In genomic region chr17:67281053-67281452, GRCh38 we compare ENCODE assay signal across 2 cellular contexts.
TF ChIP-seq lines count a peak whose summit lies in the region.

No MANE protein-coding gene starts in this region.

TF ChIP-seq in liver, 16 proteins besides CTCF, POLR2A, EP300 and RAD21:
- TF ChIP-seq SP1 (IDR thresholded peaks at IDR 0.05) (no peak), ZBTB33 (IDR thresholded peaks at IDR 0.05) (no peak), FOXA2 (IDR thresholded peaks at IDR 0.05) (no peak), REST (IDR thresholded peaks at IDR 0.05) (no peak), EGR1 (IDR thresholded peaks at IDR 0.05; ENCODE audit: low read depth in 2 of 2) (no peak), MAX (IDR thresholded peaks at IDR 0.05) (no peak), NR2F2 (IDR thresholded peaks at IDR 0.05) (no peak), FOXA1 (IDR thresholded peaks at IDR 0.05) (no peak), RXRA (IDR thresholded peaks at IDR 0.05) (no peak), TAF1 (conservative IDR thresholded peaks at IDR 0.05) (no peak), JUND (IDR thresholded peaks at IDR 0.05) (no peak)

TF ChIP-seq in HepG2, 621 proteins besides CTCF, POLR2A, EP300 and RAD21:
- TF ChIP-seq ZBTB4 (CRISPR knock-in tag; IDR thresholded peaks at IDR 0.05; ENCODE audit: borderline replicate concordance) (no peak), ZNF549 (CRISPR knock-in tag; IDR thresholded peaks at IDR 0.05) (no peak), MIER2 (CRISPR knock-in tag; IDR thresholded peaks at IDR 0.05) (no peak), DMAP1 (CRISPR knock-in tag; IDR thresholded peaks at IDR 0.05) (no peak), ZNF839 (CRISPR knock-in tag; IDR thresholded peaks at IDR 0.05; ENCODE audit: borderline replicate concordance) (no peak), ZBTB25 (CRISPR knock-in tag; IDR thresholded peaks at IDR 0.05) (no peak)
TF ChIP-seq in HepG2: peak in this region for 0.
